ENCODE assay signal across 12 cellular contexts in the genomic region with DNA sequence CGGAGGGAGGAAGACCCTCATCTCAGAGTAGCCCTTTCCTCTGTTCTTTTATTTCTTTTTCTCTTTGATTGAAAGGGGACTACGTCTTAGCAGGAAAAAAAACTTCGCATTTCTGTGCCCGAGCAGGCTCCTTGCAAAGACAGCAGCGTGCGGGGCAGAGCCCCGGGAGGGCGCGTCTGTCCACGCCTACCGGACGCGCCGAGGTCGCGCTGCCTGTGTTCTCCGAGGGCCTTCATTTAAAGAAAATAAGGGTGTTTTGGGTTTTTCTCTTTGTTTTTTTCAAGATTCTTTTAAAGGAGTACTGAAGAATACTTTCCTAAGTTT. TPM values are rescaled to one million over a fixed set of nuclear protein-coding genes. Genes with fewer than 3 reads are reported as not detected.
A peak's percentile ranks its signal among the peaks of the same experiment; 100 is the strongest.
DNase-seq lines count a peak whose midpoint lies in the region; ATAC-seq and TF ChIP-seq lines count a peak whose summit lies in the region.
"Had no signal": no experiment of that assay in that cellular context is flagged by ENCODE, and none has a peak within 500 bp of the region (broad histone marks: within the 10 kb centered on the region; RNA-seq: fewer than 3 reads in every experiment).

No MANE protein-coding gene starts in this region.

- no peaks in the 10 kb centered on the region for H3K9me2 ChIP-seq in DOHH2 (replicated peaks; ENCODE audit: control insufficient read depth, low read length)
- no peaks in the 10 kb centered on the region for H3K9me2 ChIP-seq in OCI-LY1 (ENCODE audit: low read depth, low read length)

- no peak overlapping the region for H2AFZ ChIP-seq in OCI-LY1 (ENCODE audit: low read length)

- TF ChIP-seq CTCF in DOHH2 (IDR thresholded peaks at IDR 0.05; ENCODE audit: low read depth, low read length, poor library complexity, severe bottlenecking): peak; percentile 54
- TF ChIP-seq CTCF in OCI-LY1 (IDR thresholded peaks at IDR 0.05; ENCODE audit: low read length): peak; percentile 20; the same call in 1 of the 2 replicates
- TF ChIP-seq CTCF in dorsolateral prefrontal cortex (IDR thresholded peaks at IDR 0.05 in 54 of 56, conservative IDR thresholded peaks at IDR 0.05 in 2 of 56; ENCODE audit: low read depth in 1 of 56, partially characterized antibody in 56 of 56): peak in 32 of 56 donors; percentile 0 to 63 (median 41)

- no peaks in the 10 kb centered on the region for H3K9me3 ChIP-seq in DOHH2 (ENCODE audit: control insufficient read depth, insufficient read depth, low read length)
- no peaks in the 10 kb centered on the region for H3K9me3 ChIP-seq in OCI-LY1 (ENCODE audit: low read length)
- H3K9me3 ChIP-seq: esophagus muscularis mucosa, mucosa of descending colon, Peyer's patch had no signal

- H3F3A ChIP-seq in DOHH2 (ENCODE audit: control insufficient read depth, insufficient read depth) (peaks cover 3% of the 10 kb centered on the region; the same call in 1 of the 2 replicates), OCI-LY1 (ENCODE audit: insufficient read depth, low read length) (no peaks in the 10 kb centered on the region; the same call in 1 of the 2 replicates)

- no peak overlapping the region for H3K27ac ChIP-seq in DOHH2 (ENCODE audit: low read depth, low read length)
- no peak overlapping the region for H3K27ac ChIP-seq in OCI-LY1 (ENCODE audit: low read depth, low read length, poor library complexity, severe bottlenecking)
- peak overlapping the region in 47 of 59 donors; percentile 2 to 71 (median 43) for H3K27ac ChIP-seq in dorsolateral prefrontal cortex
- H3K27ac ChIP-seq: esophagus muscularis mucosa, Peyer's patch had no signal

- DNase-seq in dorsolateral prefrontal cortex: no peak
- DNase-seq in sciatic nerve (ENCODE audit: low spot score): no peak
- no peak for DNase-seq in amniotic stem cell (lab: John Stamatoyannopoulos, UW)
- DNase-seq: GF-D8, NCI-H774 had no signal

- H3K36me3 ChIP-seq in DOHH2 (ENCODE audit: control insufficient read depth, low read length) (peaks cover 68% of the 10 kb centered on the region), OCI-LY1 (ENCODE audit: insufficient read depth, low read length) (peaks cover 66% of the 10 kb centered on the region)

- H3K4me3 ChIP-seq in DOHH2 (ENCODE audit: low read length): no peak overlapping the region
- no peak overlapping the region for H3K4me3 ChIP-seq in OCI-LY1 (ENCODE audit: low read depth, low read length, poor library complexity, severe bottlenecking)
- peak overlapping the region in 2 of 59 donors; percentile 1 to 12 for H3K4me3 ChIP-seq in dorsolateral prefrontal cortex
- H3K4me3 ChIP-seq: esophagus muscularis mucosa, mucosa of descending colon, Peyer's patch had no signal

- H3K27me3 ChIP-seq in DOHH2 (ENCODE audit: control insufficient read depth, low read length) (no peaks in the 10 kb centered on the region), OCI-LY1 (ENCODE audit: insufficient read depth, low read length) (no peaks in the 10 kb centered on the region), dorsolateral prefrontal cortex (peaks cover 0 to 3% (median 0%) of the 10 kb centered on the region in 45 donors)
- H3K27me3 ChIP-seq: Peyer's patch had no signal

- ATAC-seq in sciatic nerve: peak; percentile 2
- ATAC-seq in GM21576 (IDR thresholded peaks at IDR 0.05; ENCODE audit: unreplicated experiment): no peak
- no peak for ATAC-seq in HG02852 (IDR thresholded peaks at IDR 0.05; ENCODE audit: unreplicated experiment)

- H3K4me1 ChIP-seq in DOHH2 (ENCODE audit: control insufficient read depth, low read length): no peaks in the 10 kb centered on the region
- H3K4me1 ChIP-seq in OCI-LY1 (ENCODE audit: insufficient read depth, low read length, severe bottlenecking): no peaks in the 10 kb centered on the region

- intact Hi-C loops in dorsolateral prefrontal cortex (cut with DNase I): loop anchor here (5.0 kb wide), 3 partner anchors 41 to 414 kb away; no protein-coding TSS in a partner anchor
- intact Hi-C loops in sciatic nerve (cut with DNase I): no loop called here

- H3K4me2 ChIP-seq in DOHH2 (ENCODE audit: low read length) (no peak overlapping the region), OCI-LY1 (ENCODE audit: low read length) (no peak overlapping the region)

- no peak overlapping the region for H3K9ac ChIP-seq in OCI-LY1 (ENCODE audit: low read length)

- H3K79me2 ChIP-seq in DOHH2 (ENCODE audit: control insufficient read depth, low read length): peaks cover 14% of the 10 kb centered on the region
- H3K79me2 ChIP-seq in OCI-LY1 (ENCODE audit: insufficient read depth, low read length): no peaks in the 10 kb centered on the region

- H4K20me1 ChIP-seq in DOHH2 (ENCODE audit: control insufficient read depth, insufficient read depth, low read depth, low read length) (peaks cover 18% of the 10 kb centered on the region; the same call in 1 of the 2 replicates), OCI-LY1 (ENCODE audit: insufficient read depth, low read length) (no peaks in the 10 kb centered on the region)

RNA-seq across cellular contexts. Expression of gene CERS1, which starts 29.2 kb away (rescaled TPM):
- 100 to 1,000 TPM in 106 of 120 experiments, 10 to 100 TPM in 14; 81.6 to 211 (median 120) TPM for total RNA-seq in dorsolateral prefrontal cortex
- 19.7 TPM for total RNA-seq in sciatic nerve
- total RNA-seq: Peyer's patch had no signal

RNA-seq across cellular contexts. Expression of gene UPF1, which starts 35.0 kb away (rescaled TPM):
- total RNA-seq in dorsolateral prefrontal cortex (100 to 1,000 TPM in 4 of 120 experiments, 10 to 100 TPM in 116; 53.7 to 101 (median 75.4) TPM), sciatic nerve (57.8 TPM)

RNA-seq across cellular contexts. Expression of gene COPE, which starts 52.4 kb away (rescaled TPM):
- total RNA-seq in dorsolateral prefrontal cortex (100 to 1,000 TPM; 108 to 189 (median 147) TPM), sciatic nerve (104 TPM)

RNA-seq across cellular contexts. Expression of gene DDX49, which starts 52.8 kb away (rescaled TPM):
- total RNA-seq in dorsolateral prefrontal cortex (10 to 100 TPM; 28.5 to 56.4 (median 38.5) TPM), sciatic nerve (24.0 TPM)

Comparison
In these comparisons a context has a peak if more than half of its experiments do, and no peak if none do; other contexts are left out.
1. H3K27ac ChIP-seq: peak in dorsolateral prefrontal cortex (47 of 59); none in DOHH2 (single experiment) and OCI-LY1 (single experiment).
2. Peak in every context shown above with its lines, with median percentiles within 50 percentile points of each other: CTCF ChIP-seq.